ENCODE assay signal across 25 cellular contexts in genomic region chr14:71429900-71430299, GRCh38.
"Had no signal": no experiment of that assay in that cellular context is flagged by ENCODE, and none has a peak within 500 bp of the region (broad histone marks: within the 10 kb centered on the region; RNA-seq: fewer than 3 reads in every experiment).

No MANE protein-coding gene starts in this region.

- FAIRE-seq: islet of Langerhans, kidney had no signal

- H3K4me3 Mint-ChIP-seq: naive thymus-derived CD4-positive, alpha-beta T cell; natural killer cell treated with Interleukin-12 subunit alpha and Interleukin-12 subunit beta and Interleukin-15 and Interleukin-18, amount 100 ng/mL, for 72 hours; stimulated activated naive CD8-positive, alpha-beta T cell treated with anti-CD3 and anti-CD28 coated beads, Interleukin-15, Interleukin-2, amounts not matched to agents 100 ng/mL and 50 ng/mL, for 24 hours had no signal

- H3K27ac Mint-ChIP-seq: progenitor cell of endocrine pancreas; stimulated activated naive CD8-positive, alpha-beta T cell treated with anti-CD3 and anti-CD28 coated beads, Interleukin-15, Interleukin-2, amounts not matched to agents 100 ng/mL and 50 ng/mL, for 24 hours had no signal

- H3K27me3 Mint-ChIP-seq: naive thymus-derived CD4-positive, alpha-beta T cell; natural killer cell treated with Interleukin-12 subunit alpha and Interleukin-12 subunit beta and Interleukin-15 and Interleukin-18, amount 100 ng/mL, for 72 hours; progenitor cell of endocrine pancreas; stimulated activated naive B cell treated with anti-CD40 and anti-IgM and Interleukin-4, amounts not matched to agents 10 μg/mL and 1 μg/mL and 100 μg/mL, for 72 hours; stimulated activated naive CD8-positive, alpha-beta T cell treated with anti-CD3 and anti-CD28 coated beads, Interleukin-15, Interleukin-2, amounts not matched to agents 100 ng/mL and 50 ng/mL, for 24 hours had no signal

- DNase-seq: hypothalamus; immature natural killer cell; kidney; left colon; left lung; lower lobe of right lung; mammary epithelial cell; mesenchymal stem cell; midbrain; mucosa of descending colon; naive thymus-derived CD4-positive, alpha-beta T cell; ovary; right lobe of liver; stimulated activated CD4-positive, alpha-beta T cell treated with anti-CD3 and anti-CD28 coated beads, Interleukin-1b, Interleukin-23, amount 100 ng/mL, for 48 hours; stimulated activated CD4-positive, alpha-beta T cell treated with anti-CD3 and anti-CD28 coated beads, Interleukin-2, amount 100 ng/mL, for 48 hours; stimulated activated CD4-positive, alpha-beta T cell treated with anti-CD3 and anti-CD28 coated beads, Interleukin-4, amount 100 ng/mL, for 4 hours; stimulated activated CD8-positive, alpha-beta memory T cell treated with anti-CD3 and anti-CD28 coated beads, Interleukin-4, amount 100 ng/mL, for 48 hours; stimulated activated naive B cell treated with anti-CD40 and anti-IgM and Interleukin-4, amounts not matched to agents 10 μg/mL and 1 μg/mL and 100 μg/mL, for 72 hours; tibial artery; upper lobe of right lung; uterus had no signal

- ATAC-seq: left colon; left lung; lower lobe of right lung; mucosa of descending colon; naive thymus-derived CD4-positive, alpha-beta T cell; natural killer cell treated with Interleukin-12 subunit alpha and Interleukin-12 subunit beta and Interleukin-15 and Interleukin-18, amount 100 ng/mL, for 72 hours; right lobe of liver; upper lobe of right lung had no signal
